8 cellular contexts compared by ENCODE assay signal in genomic region chr15:82709421-82710207, GRCh38. TPM values are rescaled to one million over a fixed set of nuclear protein-coding genes. Genes with fewer than 3 reads are reported as not detected.
A peak's percentile ranks its signal among the peaks of the same experiment; 100 is the strongest.
DNase-seq lines count a peak whose midpoint lies in the region; ATAC-seq and TF ChIP-seq lines count a peak whose summit lies in the region.

A gene with protein sequence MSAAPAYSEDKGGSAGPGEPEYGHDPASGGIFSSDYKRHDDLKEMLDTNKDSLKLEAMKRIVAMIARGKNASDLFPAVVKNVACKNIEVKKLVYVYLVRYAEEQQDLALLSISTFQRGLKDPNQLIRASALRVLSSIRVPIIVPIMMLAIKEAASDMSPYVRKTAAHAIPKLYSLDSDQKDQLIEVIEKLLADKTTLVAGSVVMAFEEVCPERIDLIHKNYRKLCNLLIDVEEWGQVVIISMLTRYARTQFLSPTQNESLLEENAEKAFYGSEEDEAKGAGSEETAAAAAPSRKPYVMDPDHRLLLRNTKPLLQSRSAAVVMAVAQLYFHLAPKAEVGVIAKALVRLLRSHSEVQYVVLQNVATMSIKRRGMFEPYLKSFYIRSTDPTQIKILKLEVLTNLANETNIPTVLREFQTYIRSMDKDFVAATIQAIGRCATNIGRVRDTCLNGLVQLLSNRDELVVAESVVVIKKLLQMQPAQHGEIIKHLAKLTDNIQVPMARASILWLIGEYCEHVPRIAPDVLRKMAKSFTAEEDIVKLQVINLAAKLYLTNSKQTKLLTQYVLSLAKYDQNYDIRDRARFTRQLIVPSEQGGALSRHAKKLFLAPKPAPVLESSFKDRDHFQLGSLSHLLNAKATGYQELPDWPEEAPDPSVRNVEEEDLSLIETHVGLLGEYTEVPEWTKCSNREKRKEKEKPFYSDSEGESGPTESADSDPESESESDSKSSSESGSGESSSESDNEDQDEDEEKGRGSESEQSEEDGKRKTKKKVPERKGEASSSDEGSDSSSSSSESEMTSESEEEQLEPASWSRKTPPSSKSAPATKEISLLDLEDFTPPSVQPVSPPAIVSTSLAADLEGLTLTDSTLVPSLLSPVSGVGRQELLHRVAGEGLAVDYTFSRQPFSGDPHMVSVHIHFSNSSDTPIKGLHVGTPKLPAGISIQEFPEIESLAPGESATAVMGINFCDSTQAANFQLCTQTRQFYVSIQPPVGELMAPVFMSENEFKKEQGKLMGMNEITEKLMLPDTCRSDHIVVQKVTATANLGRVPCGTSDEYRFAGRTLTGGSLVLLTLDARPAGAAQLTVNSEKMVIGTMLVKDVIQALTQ (minus strand): TSS chr15:82709875. CDS start chr15:82709706, 169 bp downstream.

- ATAC-seq in HG03103 (IDR thresholded peaks at IDR 0.05; ENCODE audit: low read depth, unreplicated experiment), result peak; percentile 78
- ATAC-seq in activated CD4-positive, CD25-positive, alpha-beta regulatory T cell treated with anti-CD3 and anti-CD28 coated beads, Interleukin-2, amount 50 U/mL, for 24 hours, result peak; percentile 95 to 97

- DNase-seq in NCI-H187 (lab: John Stamatoyannopoulos, UW) (peak; percentile 32 to 50), NCI-H187 treated with DMSO at 0.1 percent for 48 hours (lab: John Stamatoyannopoulos, UW) (no peak), NCI-H2227 treated with DMSO at 0.1 percent for 48 hours (lab: John Stamatoyannopoulos, UW) (peak; percentile 71), kidney epithelial cell (ENCODE audit: low read depth) (peak; percentile 10)
- peak; percentile 55 for DNase-seq in central memory CD4-positive, alpha-beta T cell
- peak; percentile 84 for DNase-seq in stimulated activated CD4-positive, alpha-beta T cell treated with anti-CD3 and anti-CD28 coated beads, Interleukin-15, amount 100 ng/mL, for 24 hours

- H3K4me3 ChIP-seq in kidney epithelial cell (ENCODE audit: low read depth, low read length), result peak within 1 kb of the TSS; percentile 57

- H3K27me3 ChIP-seq in kidney epithelial cell (ENCODE audit: control insufficient read depth, insufficient read depth, low read length), result peaks cover 3% of the 10 kb centered on the region

- H3K36me3 ChIP-seq in kidney epithelial cell (ENCODE audit: control insufficient read depth, insufficient read depth, low read length), result no peaks in the 10 kb centered on the region

- no peak for TF ChIP-seq CTCF in kidney epithelial cell (IDR thresholded peaks at IDR 0.05; ENCODE audit: insufficient read depth, low read length, poor library complexity, severe bottlenecking)

RNA-seq across cellular contexts. Expression of the gene that starts here (rescaled TPM):
- 0.54 and 0.75 TPM in 2 replicates for total RNA-seq in kidney epithelial cell

Comparison
In these comparisons a context has a peak if more than half of its experiments do, and no peak if none do; other contexts are left out.
1. Peak in DNase-seq and H3K4me3 ChIP-seq in kidney epithelial cell; RNA of the gene not detected or under 1 TPM.